Comparison of ENCODE assay signal across 1 cellular context in genomic region chr4:181685911-181686310, GRCh38.
TF ChIP-seq lines count a peak whose summit lies in the region.

No MANE protein-coding gene starts in this region.

TF ChIP-seq in IMR-90, 13 proteins besides CTCF, POLR2A, EP300 and RAD21 (continued from another document):
- TF ChIP-seq MAZ (IDR thresholded peaks at IDR 0.05; ENCODE audit: borderline replicate concordance, low read depth, low read length) (0 out of 2 replicates have a peak, but pooled peaks have one; percentile 8), FOS (IDR thresholded peaks at IDR 0.05; ENCODE audit: low read depth, low read length) (peak; percentile 96), RCOR1 (IDR thresholded peaks at IDR 0.05; ENCODE audit: insufficient replicate concordance, low read length) (peak; percentile 47), RFX5 (IDR thresholded peaks at IDR 0.05; ENCODE audit: low read depth, low read length) (no peak), USF2 (IDR thresholded peaks at IDR 0.05; ENCODE audit: low read depth, low read length) (no peak), CHD1 (IDR thresholded peaks at IDR 0.05; ENCODE audit: low read depth, low read length) (no peak), MAFK (IDR thresholded peaks at IDR 0.05; ENCODE audit: low read depth, low read length) (peak; percentile 61), SMC3 (IDR thresholded peaks at IDR 0.05; ENCODE audit: low read depth, low read length) (no peak), BHLHE40 (IDR thresholded peaks at IDR 0.05; ENCODE audit: low read depth, low read length) (peak; percentile 57), NFE2L2 (IDR thresholded peaks at IDR 0.05; ENCODE audit: low read depth, low read length) (peak; percentile 71; the same call in 1 of the 2 replicates), CEBPB (IDR thresholded peaks at IDR 0.05; ENCODE audit: low read depth, low read length) (no peak; the same call in 1 of the 2 replicates)
TF ChIP-seq in IMR-90: peak in this region for 6.
